ENCODE assay signal across 8 cellular contexts in genomic region chr15:68230157-68231100, GRCh38. TPM values are rescaled to one million over a fixed set of nuclear protein-coding genes. Genes with fewer than 3 reads are reported as not detected.
DNase-seq lines count a peak whose midpoint lies in the region; FAIRE-seq and TF ChIP-seq lines count a peak whose summit lies in the region.

No MANE protein-coding gene starts in this region.

- TF ChIP-seq CTCF in GM13976 (IDR thresholded peaks at IDR 0.05; ENCODE audit: borderline replicate concordance, control extremely low read depth, extremely low read depth, insufficient read depth, missing control alignments) (peak; percentile 5), endothelial cell of umbilical vein (IDR thresholded peaks at IDR 0.05; ENCODE audit: extremely low read depth in 1 of 2, insufficient read depth in 1 of 2, low read depth in 1 of 2, low read length in 2 of 2) (no peak), neutrophil (IDR thresholded peaks at IDR 0.05) (no peak)

- peak overlapping the region; percentile 71 for H3K9ac ChIP-seq in endothelial cell of umbilical vein (replicated peaks; ENCODE audit: extremely low read depth, insufficient read depth, low read length)

- dilution Hi-C loops in endothelial cell of umbilical vein (cut with MboI; ENCODE audit: extremely low pct_ligation_motif_present, low sequenced_read_pairs) = no loop called here

- in situ Hi-C loops in GM13976 (cut with MboI; ENCODE audit: low sequenced_read_pairs, unreplicated experiment) = no loop called here

- H3K27ac ChIP-seq in endothelial cell of umbilical vein (ENCODE audit: insufficient read depth, low read depth, low read length) (no peak overlapping the region), neutrophil (peak overlapping the region; percentile 81)

- CTCF ChIA-PET in endothelial cell of umbilical vein (lab: Charles Lee) = interaction anchor here (0.7 to 1.7 kb wide), 5 partner anchors 9 to 25 kb away, joined by 3 to 6 read pairs (median 5); partner anchors contain the start of gene CALML4

- H3K79me2 ChIP-seq in endothelial cell of umbilical vein (ENCODE audit: control insufficient read depth, insufficient read depth, low read length) = peaks cover 32% of the 10 kb centered on the region

- DNase-seq in A172 (ENCODE audit: low spot score) (peak; percentile 4), GM13976 (ENCODE audit: low spot score) (no peak), RPMI7951 (ENCODE audit: low read depth) (peak; percentile 31), endothelial cell of umbilical vein (ENCODE audit: low read depth, low spot score) (peak; percentile 9), T-helper 9 cell (no peak), NCI-H128 (lab: John Stamatoyannopoulos, UW; ENCODE audit: unreplicated experiment) (no peak), foreskin melanocyte (no peak)

- H3K36me3 ChIP-seq in endothelial cell of umbilical vein (ENCODE audit: control insufficient read depth in 2 of 2, extremely low read depth in 1 of 2, insufficient read depth in 2 of 2, low read length in 2 of 2) (no peaks in the 10 kb centered on the region), neutrophil (no peaks in the 10 kb centered on the region)

- H3K4me1 ChIP-seq in endothelial cell of umbilical vein (ENCODE audit: control insufficient read depth, extremely low read depth, insufficient read depth, low read length) (peaks cover 15% of the 10 kb centered on the region), neutrophil (ENCODE audit: control insufficient read depth in 1 of 2, insufficient read depth in 1 of 2, low read depth in 1 of 2, low read length in 1 of 2) (peaks cover 20 to 42% of the 10 kb centered on the region in 2 experiments)

- no TSS peak for BruUV-seq in endothelial cell of umbilical vein (replicated peaks; lab: Mats Ljungman, UMichigan)

- H3K9me3 ChIP-seq in endothelial cell of umbilical vein (replicated peaks; ENCODE audit: control insufficient read depth, insufficient read depth, low read length) = no peaks in the 10 kb centered on the region
- H3K9me3 ChIP-seq in neutrophil = no peaks in the 10 kb centered on the region

- peak overlapping the region; percentile 91 for H3K4me2 ChIP-seq in endothelial cell of umbilical vein (ENCODE audit: insufficient read depth, low read length)

- H2AFZ ChIP-seq in endothelial cell of umbilical vein (ENCODE audit: low read depth, low read length) = peak overlapping the region; percentile 97

- no peaks in the 10 kb centered on the region for H3K9me1 ChIP-seq in endothelial cell of umbilical vein (replicated peaks; ENCODE audit: control insufficient read depth, extremely low read depth, insufficient read depth, low read length)

- H4K20me1 ChIP-seq in endothelial cell of umbilical vein (replicated peaks; ENCODE audit: control insufficient read depth, extremely low read depth, insufficient read depth, low read length) = no peaks in the 10 kb centered on the region

- H3K27me3 ChIP-seq in endothelial cell of umbilical vein (ENCODE audit: control insufficient read depth in 2 of 2, insufficient read depth in 2 of 2, low read length in 2 of 2) (no peaks in the 10 kb centered on the region), neutrophil (no peaks in the 10 kb centered on the region)

- H3K4me3 ChIP-seq in endothelial cell of umbilical vein (replicated peaks in 1 of 3; ENCODE audit: insufficient read depth in 1 of 3, low read depth in 1 of 3, low read length in 3 of 3) (peak overlapping the region; percentile 52 to 69 (median 65)), neutrophil (ENCODE audit: low read depth in 1 of 2, low read length in 1 of 2) (peak overlapping the region; percentile 79 to 91)

- POLR2A ChIA-PET in endothelial cell of umbilical vein (lab: Charles Lee) = no interaction called here

- intact Hi-C loops in endothelial cell of umbilical vein (cut with micrococcal nuclease) = loop anchor here (1.0 kb wide), 1 partner anchor 47 kb away; the partner anchor contains the start of gene FEM1B

- no peak for TF ChIP-seq POLR2A in endothelial cell of umbilical vein (IDR thresholded peaks at IDR 0.05; ENCODE audit: low read depth, low read length)

- FAIRE-seq in endothelial cell of umbilical vein (lab: Jason Lieb, UNC) = no peak

TF ChIP-seq in endothelial cell of umbilical vein, 7 proteins besides CTCF, POLR2A, EP300 and RAD21:
- no peak for TF ChIP-seq POLR2AphosphoS5 (IDR thresholded peaks at IDR 0.05; ENCODE audit: insufficient read depth, low read depth, low read length)
- TF ChIP-seq EZH2 (IDR thresholded peaks at IDR 0.05; ENCODE audit: borderline replicate concordance, low read depth, low read length, severe bottlenecking) = no peak
- no peak for TF ChIP-seq MYC (IDR thresholded peaks at IDR 0.05; ENCODE audit: low read depth, low read length)
- TF ChIP-seq GATA2 (IDR thresholded peaks at IDR 0.05; ENCODE audit: insufficient read depth, insufficient read length, low read depth, low read length) = no peak
- no peak for TF ChIP-seq JUN (IDR thresholded peaks at IDR 0.05; ENCODE audit: borderline replicate concordance, insufficient read depth, insufficient read length, low read depth)
- no peak for TF ChIP-seq MAX (IDR thresholded peaks at IDR 0.05; ENCODE audit: insufficient read depth, insufficient read length)
- no peak for TF ChIP-seq FOS (IDR thresholded peaks at IDR 0.05; ENCODE audit: borderline replicate concordance, insufficient read depth, low read length)

RNA-seq across cellular contexts. Expression of gene CLN6, which starts 0.9 kb away (rescaled TPM):
- total RNA-seq in A172 (2014; rRNA removed; shearing (Covaris generic)) = 22.8 and 26.1 TPM in 2 replicates
- 20.0 and 22.7 TPM in 2 replicates for total RNA-seq in RPMI7951 (2014; rRNA removed; shearing (Covaris generic))
- 48.0 and 53.9 TPM in 2 replicates for total RNA-seq in endothelial cell of umbilical vein
- 75.5 and 83.7 TPM in 2 replicates for polyA plus RNA-seq in endothelial cell of umbilical vein
- polyA plus RNA-seq in endothelial cell of umbilical vein (2011; cell fraction: cytosol; rRNA removed) = 44.4 and 47.8 TPM in 2 replicates
- polyA plus RNA-seq in endothelial cell of umbilical vein (2011; cell fraction: nucleus; rRNA removed) = 52.7 and 54.8 TPM in 2 replicates
- polyA plus RNA-seq in endothelial cell of umbilical vein (2012) = 20.7 and 27.0 TPM in 2 replicates
- polyA minus RNA-seq in endothelial cell of umbilical vein = 125 and 145 TPM in 2 replicates
- 63.2 TPM for polyA minus RNA-seq in endothelial cell of umbilical vein (2011; cell fraction: cytosol; rRNA and poly(A)+ RNA removed)
- 42.2 and 50.8 TPM in 2 replicates for polyA minus RNA-seq in endothelial cell of umbilical vein (2011; cell fraction: nucleus; rRNA and poly(A)+ RNA removed)

RNA-seq across cellular contexts. Expression of gene CALML4, which starts 25.3 kb away (rescaled TPM):
- total RNA-seq in A172 (2014; rRNA removed; shearing (Covaris generic)) = 1.4 and 5.2 TPM in 2 replicates
- total RNA-seq in RPMI7951 (2014; rRNA removed; shearing (Covaris generic)) = 1.4 and 1.9 TPM in 2 replicates
- total RNA-seq in endothelial cell of umbilical vein = 5.9 and 10.1 TPM in 2 replicates
- polyA plus RNA-seq in endothelial cell of umbilical vein = 1.9 and 2.6 TPM in 2 replicates
- polyA plus RNA-seq in endothelial cell of umbilical vein (2011; cell fraction: cytosol; rRNA removed) = 3.9 and 4.9 TPM in 2 replicates
- 19.0 and 26.6 TPM in 2 replicates for polyA plus RNA-seq in endothelial cell of umbilical vein (2011; cell fraction: nucleus; rRNA removed)
- polyA plus RNA-seq in endothelial cell of umbilical vein (2012) = 5.2 and 5.9 TPM in 2 replicates
- polyA minus RNA-seq in endothelial cell of umbilical vein = 1.7 and 1.8 TPM in 2 replicates
- polyA minus RNA-seq in endothelial cell of umbilical vein (2011; cell fraction: cytosol; rRNA and poly(A)+ RNA removed) = 1.0 TPM
- 4.0 and 4.3 TPM in 2 replicates for polyA minus RNA-seq in endothelial cell of umbilical vein (2011; cell fraction: nucleus; rRNA and poly(A)+ RNA removed)

RNA-seq across cellular contexts. Expression of gene FEM1B, which starts 47.1 kb away (rescaled TPM):
- 24.7 and 26.9 TPM in 2 replicates for total RNA-seq in A172 (2014; rRNA removed; shearing (Covaris generic))
- 37.6 and 41.5 TPM in 2 replicates for total RNA-seq in RPMI7951 (2014; rRNA removed; shearing (Covaris generic))
- total RNA-seq in endothelial cell of umbilical vein = 33.2 TPM in 2 replicates
- 11.1 and 16.3 TPM in 2 replicates for polyA plus RNA-seq in endothelial cell of umbilical vein
- polyA plus RNA-seq in endothelial cell of umbilical vein (2011; cell fraction: cytosol; rRNA removed) = 10.0 and 15.6 TPM in 2 replicates
- 13.9 and 17.7 TPM in 2 replicates for polyA plus RNA-seq in endothelial cell of umbilical vein (2011; cell fraction: nucleus; rRNA removed)
- polyA plus RNA-seq in endothelial cell of umbilical vein (2012) = 12.7 and 17.6 TPM in 2 replicates
- polyA minus RNA-seq in endothelial cell of umbilical vein = 133 and 162 TPM in 2 replicates
- polyA minus RNA-seq in endothelial cell of umbilical vein (2011; cell fraction: cytosol; rRNA and poly(A)+ RNA removed) = 122 TPM
- polyA minus RNA-seq in endothelial cell of umbilical vein (2011; cell fraction: nucleus; rRNA and poly(A)+ RNA removed) = 47.7 and 81.6 TPM in 2 replicates

Comparison
In these comparisons a context has a peak if more than half of its experiments do, and no peak if none do; other contexts are left out.
1. DNase-seq: peak in A172 (single experiment), RPMI7951 (single experiment) and endothelial cell of umbilical vein (single experiment); none in GM13976 (single experiment), T-helper 9 cell (single experiment), NCI-H128 (single experiment) and foreskin melanocyte (single experiment).